ENCODE assay signal across 16 cellular contexts in genomic region chr14:93010118-93010475, GRCh38.
DNase-seq lines count a peak whose midpoint lies in the region; TF ChIP-seq lines count a peak whose summit lies in the region.
"Had no signal": no experiment of that assay in that cellular context is flagged by ENCODE, and none has a peak within 500 bp of the region (broad histone marks: within the 10 kb centered on the region; RNA-seq: fewer than 3 reads in every experiment).

No MANE protein-coding gene starts in this region.

- DNase-seq in suprapubic skin (ENCODE audit: low spot score in 2 of 2) (no peak), putamen (ENCODE audit: low spot score) (no peak), NCI-H128 (lab: John Stamatoyannopoulos, UW; ENCODE audit: unreplicated experiment) (no peak), iPS-NIHi11 (ENCODE audit: low spot score) (no peak)
- DNase-seq: activated CD4-positive, alpha-beta T cell treated with anti-CD3 and anti-CD28 coated beads, Interleukin-2, amount 50 U/mL, for 48 hours; activated gamma-delta T cell; NCI-H2171; SHP77 treated with DMSO at 0.1 percent for 48 hours; T-helper 2 cell had no signal

- no peak for TF ChIP-seq CTCF in suprapubic skin (IDR thresholded peaks at IDR 0.05)

- H3K4me1 ChIP-seq in mucosa of stomach (ENCODE audit: control insufficient read depth, insufficient read depth, low read length) (peaks cover 57% of the 10 kb centered on the region), suprapubic skin (peaks cover 82% of the 10 kb centered on the region)

- H3K9me3 ChIP-seq in KOPT-K1 (ENCODE audit: insufficient read depth, low read length, poor library complexity, severe bottlenecking) (no peaks in the 10 kb centered on the region), mucosa of stomach (ENCODE audit: control insufficient read depth, low read length) (no peaks in the 10 kb centered on the region), suprapubic skin (no peaks in the 10 kb centered on the region)
- H3K9me3 ChIP-seq: MG63, thoracic aorta had no signal

- no peak for TF ChIP-seq POLR2A in suprapubic skin (IDR thresholded peaks at IDR 0.05)

- H3K4me3 ChIP-seq in mucosa of stomach (ENCODE audit: low read length) (no peak overlapping the region), suprapubic skin (no peak overlapping the region)
- H3K4me3 ChIP-seq: GM23248, MG63, thoracic aorta had no signal

- peak overlapping the region; percentile 33 for H3K27ac ChIP-seq in KOPT-K1 (ENCODE audit: low read depth, low read length, poor library complexity, severe bottlenecking)
- peak overlapping the region; percentile 71 for H3K27ac ChIP-seq in angular gyrus (ENCODE audit: low read depth, low read length)
- H3K27ac ChIP-seq in suprapubic skin = peak overlapping the region; percentile 39
- H3K27ac ChIP-seq: GM23248, HL-60, thoracic aorta had no signal

- H3K36me3 ChIP-seq in KOPT-K1 (ENCODE audit: insufficient read depth, low read length) (peaks cover 28% of the 10 kb centered on the region), mucosa of stomach (ENCODE audit: control insufficient read depth, insufficient read depth, low read length) (no peaks in the 10 kb centered on the region), suprapubic skin (no peaks in the 10 kb centered on the region)
- H3K36me3 ChIP-seq: MG63, thoracic aorta had no signal

- H3K27me3 ChIP-seq in mucosa of stomach (ENCODE audit: control insufficient read depth, insufficient read depth, low read length) = no peaks in the 10 kb centered on the region
- no peaks in the 10 kb centered on the region for H3K27me3 ChIP-seq in suprapubic skin
- H3K27me3 ChIP-seq: MG63 had no signal

- TF ChIP-seq EP300 in suprapubic skin (IDR thresholded peaks at IDR 0.05) = no peak

- H3K9ac ChIP-seq in mucosa of stomach (ENCODE audit: low read length) = peak overlapping the region; percentile 10
- H3K9ac ChIP-seq: GM23248 had no signal

- WGBS in suprapubic skin = 86% methylated on average over 10 of the region's 10 CpGs
